ENCODE assay signal across 11 cellular contexts in the genomic region with DNA sequence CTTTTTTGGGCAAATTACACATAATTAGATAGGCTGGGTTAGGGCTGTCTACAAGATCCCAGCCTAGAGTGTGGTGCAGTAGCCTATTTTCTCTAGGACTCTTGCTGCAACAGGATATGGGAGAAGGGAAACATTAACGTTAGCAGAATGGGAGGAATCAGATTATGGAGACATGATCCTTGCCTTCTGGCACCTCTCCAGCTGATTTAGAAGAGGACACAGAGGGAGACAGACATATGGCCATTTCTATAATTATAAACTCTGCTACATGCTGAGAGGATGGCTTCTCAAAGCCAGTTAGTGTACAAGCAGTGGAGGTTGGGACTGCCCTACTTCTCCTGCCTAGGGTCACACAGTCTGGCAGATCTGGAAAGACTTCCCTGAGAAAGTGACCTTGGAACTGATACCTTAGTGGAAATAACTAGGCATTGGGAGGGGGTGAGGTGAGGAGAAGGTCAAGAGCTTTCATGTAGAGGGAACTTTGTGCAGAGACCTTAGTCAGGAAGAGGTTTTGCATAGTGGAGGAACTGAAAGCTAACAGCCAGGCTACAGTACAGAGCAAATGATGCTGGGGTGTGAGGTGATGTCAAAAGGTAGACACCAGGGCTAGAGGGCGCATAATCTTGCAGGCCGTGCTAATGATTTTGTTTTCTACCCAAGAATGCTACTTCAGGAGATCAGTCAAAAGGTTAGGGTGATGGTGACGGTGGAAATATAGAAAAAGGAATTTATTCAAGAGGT. TPM values are rescaled to one million over a fixed set of nuclear protein-coding genes. Genes with fewer than 3 reads are reported as not detected.
A peak's percentile ranks its signal among the peaks of the same experiment; 100 is the strongest.
DNase-seq lines count a peak whose midpoint lies in the region; ATAC-seq lines count a peak whose summit lies in the region.
"Had no signal": no experiment of that assay in that cellular context is flagged by ENCODE, and none has a peak within 500 bp of the region (broad histone marks: within the 10 kb centered on the region; RNA-seq: fewer than 3 reads in every experiment).

No MANE protein-coding gene starts in this region.

- peaks cover 4% of the 10 kb centered on the region for H3K4me1 ChIP-seq in right cardiac atrium (ENCODE audit: control insufficient read depth, insufficient read depth, low read length)
- H3K4me1 ChIP-seq: foreskin keratinocyte had no signal

- no peaks in the 10 kb centered on the region for H3K9me3 ChIP-seq in right cardiac atrium (ENCODE audit: control insufficient read depth, low read length)

- CTCF ChIA-PET in activated CD4-positive, alpha-beta T cell treated with anti-CD3 and anti-CD28 coated beads, Interleukin-2, amount 10 ng/mL, durations not matched to agents 7 days and 5 days (lab: Charles Lee) = no interaction called here

- POLR2A ChIA-PET in activated CD4-positive, alpha-beta T cell treated with anti-CD3 and anti-CD28 coated beads, Interleukin-2, amount 10 ng/mL, durations not matched to agents 7 days and 5 days (lab: Charles Lee) = no interaction called here

- H3K4me3 Mint-ChIP-seq in activated CD4-positive, alpha-beta T cell treated with anti-CD3 and anti-CD28 coated beads, Interleukin-2, amount 10 ng/mL, durations not matched to agents 7 days and 5 days = peak overlapping the region; percentile 79
- peak overlapping the region; percentile 4 to 19 for H3K4me3 Mint-ChIP-seq in stimulated activated naive CD8-positive, alpha-beta T cell treated with anti-CD3 and anti-CD28 coated beads, Interleukin-15, amount 100 ng/mL, for 72 hours

- H3K9me3 Mint-ChIP-seq in activated CD4-positive, alpha-beta T cell treated with anti-CD3 and anti-CD28 coated beads, Interleukin-2, amount 10 ng/mL, durations not matched to agents 7 days and 5 days = no peaks in the 10 kb centered on the region
- no peaks in the 10 kb centered on the region for H3K9me3 Mint-ChIP-seq in stimulated activated naive CD8-positive, alpha-beta T cell treated with anti-CD3 and anti-CD28 coated beads, Interleukin-15, amount 100 ng/mL, for 72 hours

- no peak overlapping the region for H3K27ac ChIP-seq in right cardiac atrium (ENCODE audit: low read length)
- H3K27ac ChIP-seq: foreskin keratinocyte had no signal

- peaks cover 2% of the 10 kb centered on the region for H3K36me3 Mint-ChIP-seq in activated CD4-positive, alpha-beta T cell treated with anti-CD3 and anti-CD28 coated beads, Interleukin-2, amount 10 ng/mL, durations not matched to agents 7 days and 5 days (ENCODE audit: low read depth)

- WGBS in right cardiac atrium = 73% methylated on average over 4 of the region's 4 CpGs

- H3K27me3 Mint-ChIP-seq in activated CD4-positive, alpha-beta T cell treated with anti-CD3 and anti-CD28 coated beads, Interleukin-2, amount 10 ng/mL, durations not matched to agents 7 days and 5 days = peaks cover 66% of the 10 kb centered on the region
- H3K27me3 Mint-ChIP-seq in stimulated activated naive CD8-positive, alpha-beta T cell treated with anti-CD3 and anti-CD28 coated beads, Interleukin-15, amount 100 ng/mL, for 72 hours = peaks cover 84% of the 10 kb centered on the region

- ATAC-seq in HG02981 (IDR thresholded peaks at IDR 0.05; ENCODE audit: unreplicated experiment) (peak; percentile 92), right cardiac atrium (no peak)
- ATAC-seq in stimulated activated naive CD8-positive, alpha-beta T cell treated with anti-CD3 and anti-CD28 coated beads, Interleukin-15, amount 100 ng/mL, for 72 hours = no peak
- ATAC-seq: foreskin keratinocyte had no signal

- no peak for DNase-seq in activated CD4-positive, alpha-beta T cell treated with anti-CD3 and anti-CD28 coated beads, Interleukin-2, amount 10 ng/mL, durations not matched to agents 7 days and 5 days
- no peak for DNase-seq in activated CD4-positive, alpha-beta T cell treated with anti-CD3 and anti-CD28 coated beads, Interleukin-2, amount 50 U/mL, for 48 hours
- DNase-seq in SKM-1 (lab: John Stamatoyannopoulos, UW; ENCODE audit: unreplicated experiment) (peak; percentile 90), right cardiac atrium (no peak), NCI-H1417 (lab: John Stamatoyannopoulos, UW) (no peak), D341Med (ENCODE audit: low spot score) (no peak)
- no peak for DNase-seq in stimulated activated naive CD8-positive, alpha-beta T cell treated with anti-CD3 and anti-CD28 coated beads, Interleukin-15, amount 100 ng/mL, for 72 hours

- H3K4me3 ChIP-seq in right cardiac atrium (ENCODE audit: low read length) = no peak overlapping the region

- intact Hi-C loops in right cardiac atrium (cut with DNase I) = no loop called here

- H3K4me1 Mint-ChIP-seq in activated CD4-positive, alpha-beta T cell treated with anti-CD3 and anti-CD28 coated beads, Interleukin-2, amount 10 ng/mL, durations not matched to agents 7 days and 5 days = peaks cover 23% of the 10 kb centered on the region
- peaks cover 23% of the 10 kb centered on the region for H3K4me1 Mint-ChIP-seq in stimulated activated naive CD8-positive, alpha-beta T cell treated with anti-CD3 and anti-CD28 coated beads, Interleukin-15, amount 100 ng/mL, for 72 hours

- no peak overlapping the region for H3K27ac Mint-ChIP-seq in activated CD4-positive, alpha-beta T cell treated with anti-CD3 and anti-CD28 coated beads, Interleukin-2, amount 10 ng/mL, durations not matched to agents 7 days and 5 days
- H3K27ac Mint-ChIP-seq in stimulated activated naive CD8-positive, alpha-beta T cell treated with anti-CD3 and anti-CD28 coated beads, Interleukin-15, amount 100 ng/mL, for 72 hours = no peak overlapping the region

- H3K27me3 ChIP-seq in right cardiac atrium (ENCODE audit: control insufficient read depth, insufficient read depth) = no peaks in the 10 kb centered on the region
- H3K27me3 ChIP-seq: foreskin keratinocyte had no signal

RNA-seq across cellular contexts. Expression of gene CD1D, which starts 1.2 kb away (rescaled TPM):
- total RNA-seq in activated CD4-positive, alpha-beta T cell treated with anti-CD3 and anti-CD28 coated beads, Interleukin-2, amount 10 ng/mL, durations not matched to agents 7 days and 5 days = not detected
- 1 to 10 TPM in 3 of 4 donors, under 1 TPM in 1; 0.64 to 3.4 (median 1.8) TPM for total RNA-seq in right cardiac atrium
- polyA plus RNA-seq in right cardiac atrium = 1.1 TPM
- total RNA-seq: activated CD8-positive, alpha-beta memory T cell treated with anti-CD3 and anti-CD28 coated beads for 36 hours had no signal
- polyA plus RNA-seq: AG04450 had no signal
